In the genomic region with DNA sequence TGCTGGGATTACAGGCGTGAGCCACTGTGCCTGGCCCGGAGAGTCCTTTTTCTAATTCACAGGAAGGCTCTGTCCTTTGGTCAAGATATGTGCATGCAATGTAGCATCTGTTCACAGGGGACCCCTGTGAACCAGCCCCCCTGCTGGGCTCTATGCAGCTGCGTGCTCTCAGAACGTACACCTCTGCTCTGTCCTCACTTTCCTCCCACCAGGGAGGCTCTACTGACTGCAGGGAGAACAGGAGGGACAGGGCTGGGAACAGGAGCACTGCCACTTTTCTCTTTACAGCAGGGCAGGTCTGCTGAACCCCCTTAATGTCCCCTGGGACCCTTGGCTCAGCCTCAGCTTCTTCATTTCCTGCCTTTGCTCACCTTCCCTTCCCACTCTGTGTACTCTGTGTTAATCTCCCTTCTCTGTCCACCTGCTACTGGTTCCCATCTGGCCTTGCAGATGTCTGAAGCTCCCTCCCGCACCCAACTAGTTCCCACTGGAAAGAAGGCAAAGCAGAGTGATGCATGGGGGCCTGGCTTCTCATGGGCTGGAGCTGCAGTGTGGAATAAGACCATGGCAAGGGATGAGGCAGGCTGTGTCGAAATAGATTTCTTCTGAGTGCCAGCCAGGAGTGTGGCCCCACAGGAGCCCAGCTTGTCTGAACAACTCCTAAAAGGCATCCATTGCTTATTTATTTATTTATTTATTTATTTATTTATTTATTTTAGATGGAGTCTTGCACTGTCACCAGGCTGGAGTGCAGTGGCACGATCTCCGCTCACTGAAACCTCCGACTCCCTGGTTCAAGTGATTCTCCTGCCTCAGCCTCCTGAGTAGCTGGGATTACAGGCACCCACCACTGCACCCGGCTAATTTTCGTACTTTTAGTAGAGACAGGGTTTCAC, we compare ENCODE assay signal across 24 cellular contexts. TPM values are rescaled to one million over a fixed set of nuclear protein-coding genes. Genes with fewer than 3 reads are reported as not detected.
DNase-seq lines count a peak whose midpoint lies in the region; TF ChIP-seq lines count a peak whose summit lies in the region.
"Had no signal": no experiment of that assay in that cellular context is flagged by ENCODE, and none has a peak within 500 bp of the region (broad histone marks: within the 10 kb centered on the region; RNA-seq: fewer than 3 reads in every experiment).

No MANE protein-coding gene starts in this region.

- TF ChIP-seq CTCF in OCI-LY7 (conservative IDR thresholded peaks at IDR 0.05; ENCODE audit: low read length) (no peak), neural progenitor cell (IDR thresholded peaks at IDR 0.05) (no peak), MM.1S (IDR thresholded peaks at IDR 0.05; ENCODE audit: low read length) (no peak)

- H3K9me3 Mint-ChIP-seq in neural progenitor cell = no peaks in the 10 kb centered on the region
- H3K9me3 Mint-ChIP-seq: CD8-positive, alpha-beta T cell had no signal

- POLR2A ChIA-PET in OCI-LY7 (lab: Charles Lee) = interaction anchor here (0.6 kb wide), 2 partner anchors 13 to 26 kb away, joined by 3 to 4 read pairs; no protein-coding TSS in a partner anchor

- H3K36me3 Mint-ChIP-seq in neural progenitor cell = no peaks in the 10 kb centered on the region
- H3K36me3 Mint-ChIP-seq: CD8-positive, alpha-beta T cell had no signal

- H3K27me3 Mint-ChIP-seq in neural progenitor cell (ENCODE audit: insufficient read depth, low read depth) = no peaks in the 10 kb centered on the region

- H3K9ac ChIP-seq in BLaER1 treated with 17β-estradiol and CSF1 and Interleukin-3, amounts not matched to agents 10 nM and 100 nM = no peak overlapping the region
- H3K9ac ChIP-seq in neural progenitor cell (no peak overlapping the region), MM.1S (ENCODE audit: low read length) (no peak overlapping the region)

- H3K9me2 ChIP-seq in OCI-LY7 (ENCODE audit: insufficient read depth, low read length) (no peaks in the 10 kb centered on the region), MM.1S (replicated peaks; ENCODE audit: insufficient read depth, low read length) (no peaks in the 10 kb centered on the region)

- H3K79me2 ChIP-seq in OCI-LY7 (ENCODE audit: insufficient read depth, low read depth, low read length) (no peaks in the 10 kb centered on the region), neural progenitor cell (ENCODE audit: low read depth) (no peaks in the 10 kb centered on the region), MM.1S (ENCODE audit: low read length) (no peaks in the 10 kb centered on the region)

- CTCF ChIA-PET in OCI-LY7 (lab: Charles Lee; ENCODE audit: unreplicated experiment) = no interaction called here

- intact Hi-C loops in OCI-LY7 (cut with micrococcal nuclease; ENCODE audit: unreplicated experiment) = no loop called here

- DNase-seq in DMS 273 (lab: John Stamatoyannopoulos, UW; ENCODE audit: unreplicated experiment) (peak; percentile 54), DMS 273 treated with DMSO at 0.1 percent for 48 hours (lab: John Stamatoyannopoulos, UW) (no peak), OCI-LY7 (ENCODE audit: low spot score) (peak; percentile 20), neural progenitor cell (ENCODE audit: low spot score) (peak; percentile 23), MM.1S (no peak), hypothalamus (lab: John Stamatoyannopoulos, UW) (no peak)
- DNase-seq in activated naive CD4-positive, alpha-beta T cell (lab: John Stamatoyannopoulos, UW) = no peak
- DNase-seq: BE2C; CD8-positive, alpha-beta T cell; GDM1; GOT3; KG1; NCI-H1092; NCI-H146; NCI-H2081; NCI-H2227 treated with DMSO at 0.1 percent for 48 hours; NCI-H526; NK-92 treated with Interleukin-12 subunit alpha and Interleukin-12 subunit beta, amount 100 ng/mL, for 24 hours; OCI-M1; RPMI8226 had no signal

- H3K4me1 ChIP-seq in BLaER1 treated with 17β-estradiol and CSF1 and Interleukin-3, amounts not matched to agents 10 nM and 100 nM = peaks cover 43 to 89% (median 51%) of the 10 kb centered on the region in 10 experiments
- peaks cover 5% of the 10 kb centered on the region for H3K4me1 ChIP-seq in OCI-LY7 (ENCODE audit: insufficient read depth, low read length, poor library complexity, severe bottlenecking)
- H3K4me1 ChIP-seq in neural progenitor cell = no peaks in the 10 kb centered on the region
- no peaks in the 10 kb centered on the region for H3K4me1 ChIP-seq in MM.1S (ENCODE audit: low read length)
- H3K4me1 ChIP-seq: BE2C, SJSA1 had no signal

- H3K27ac ChIP-seq in BLaER1 treated with 17β-estradiol and CSF1 and Interleukin-3, amounts not matched to agents 10 nM and 100 nM = no peak overlapping the region
- H3K27ac ChIP-seq in OCI-LY7 (ENCODE audit: low read depth, low read length, poor library complexity, severe bottlenecking) (no peak overlapping the region), neural progenitor cell (no peak overlapping the region), MM.1S (ENCODE audit: low read length) (no peak overlapping the region)
- H3K27ac ChIP-seq: 22Rv1, SJSA1 had no signal

- no peak overlapping the region for H3K27ac Mint-ChIP-seq in neural progenitor cell
- H3K27ac Mint-ChIP-seq: CD8-positive, alpha-beta T cell had no signal

- peaks cover 0 to 3% (median 0%) of the 10 kb centered on the region in 11 experiments; a peak in 2 of 22 replicates for H3K9me3 ChIP-seq in BLaER1 treated with 17β-estradiol and CSF1 and Interleukin-3, amounts not matched to agents 10 nM and 100 nM (replicated peaks in 1 of 11)
- H3K9me3 ChIP-seq in OCI-LY7 (ENCODE audit: low read length) (no peaks in the 10 kb centered on the region), neural progenitor cell (ENCODE audit: low read depth) (no peaks in the 10 kb centered on the region), MM.1S (replicated peaks; ENCODE audit: insufficient read depth, low read length) (no peaks in the 10 kb centered on the region)
- H3K9me3 ChIP-seq: BE2C, SJSA1 had no signal

- H3K4me3 Mint-ChIP-seq in neural progenitor cell = no peak overlapping the region
- H3K4me3 Mint-ChIP-seq: CD8-positive, alpha-beta T cell had no signal

- H3K4me1 Mint-ChIP-seq in neural progenitor cell = no peaks in the 10 kb centered on the region

- H3K4me3 ChIP-seq in BLaER1 treated with 17β-estradiol and CSF1 and Interleukin-3, amounts not matched to agents 10 nM and 100 nM = peak overlapping the region in 2 of 10 experiments; percentile 17 to 34; a peak in 2 of 20 replicates
- H3K4me3 ChIP-seq in OCI-LY7 (ENCODE audit: low read depth, low read length, poor library complexity, severe bottlenecking) (no peak overlapping the region), neural progenitor cell (no peak overlapping the region), MM.1S (ENCODE audit: low read length) (no peak overlapping the region)
- H3K4me3 ChIP-seq: SJSA1 had no signal

- peaks cover 0 to 98% (median 51%) of the 10 kb centered on the region in 11 experiments; a peak in 13 of 22 replicates for H4K20me1 ChIP-seq in BLaER1 treated with 17β-estradiol and CSF1 and Interleukin-3, amounts not matched to agents 10 nM and 100 nM
- H4K20me1 ChIP-seq in OCI-LY7 (ENCODE audit: insufficient read depth, low read length) (no peaks in the 10 kb centered on the region), neural progenitor cell (ENCODE audit: low read depth) (no peaks in the 10 kb centered on the region), MM.1S (ENCODE audit: insufficient read depth, low read length) (no peaks in the 10 kb centered on the region)

- peak overlapping the region; percentile 28 to 98 (median 64); a peak in 20 of 22 replicates for H3K4me2 ChIP-seq in BLaER1 treated with 17β-estradiol and CSF1 and Interleukin-3, amounts not matched to agents 10 nM and 100 nM
- H3K4me2 ChIP-seq in OCI-LY7 (ENCODE audit: low read length) = no peak overlapping the region
- no peak overlapping the region for H3K4me2 ChIP-seq in neural progenitor cell
- H3K4me2 ChIP-seq in MM.1S (ENCODE audit: low read depth, low read length) = no peak overlapping the region

- BruUV-seq in OCI-LY7 (replicated peaks; lab: Mats Ljungman, UMichigan) = no TSS peak

- no peak overlapping the region for H2AFZ ChIP-seq in OCI-LY7 (ENCODE audit: low read length)
- H2AFZ ChIP-seq in neural progenitor cell (replicated peaks) = no peak overlapping the region
- H2AFZ ChIP-seq in MM.1S (ENCODE audit: low read length) = no peak overlapping the region

- H3K36me3 ChIP-seq in BLaER1 treated with 17β-estradiol and CSF1 and Interleukin-3, amounts not matched to agents 10 nM and 100 nM = peaks cover 0 to 92% (median 73%) of the 10 kb centered on the region in 11 experiments; a peak in 17 of 22 replicates
- H3K36me3 ChIP-seq in OCI-LY7 (ENCODE audit: insufficient read depth, low read length) (no peaks in the 10 kb centered on the region), neural progenitor cell (no peaks in the 10 kb centered on the region), MM.1S (replicated peaks; ENCODE audit: insufficient read depth, low read length) (no peaks in the 10 kb centered on the region)
- H3K36me3 ChIP-seq: BE2C, SJSA1 had no signal

- H3K27me3 ChIP-seq in BLaER1 treated with 17β-estradiol and CSF1 and Interleukin-3, amounts not matched to agents 10 nM and 100 nM = peaks cover 0 to 6% (median 5%) of the 10 kb centered on the region in 11 experiments; a peak in 6 of 22 replicates
- H3K27me3 ChIP-seq in neural progenitor cell (peaks cover 13% of the 10 kb centered on the region), MM.1S (replicated peaks; ENCODE audit: insufficient read depth, low read length) (peaks cover 29% of the 10 kb centered on the region)
- H3K27me3 ChIP-seq: BE2C, SJSA1 had no signal

- H3F3A ChIP-seq in neural progenitor cell (ENCODE audit: low read depth) = no peaks in the 10 kb centered on the region
- no peaks in the 10 kb centered on the region for H3F3A ChIP-seq in MM.1S (ENCODE audit: insufficient read depth, low read length)

RNA-seq across cellular contexts. Expression of gene ADGRE2, which starts 7.2 kb away (rescaled TPM):
- total RNA-seq in OCI-LY7 (2014; rRNA removed; shearing (Covaris generic)) = not detected in 2 replicates
- total RNA-seq in OCI-LY7 (2022) (0.11 TPM in 1 of 2 replicates, not detected in the other), neural progenitor cell (ENCODE audit: low replicate concordance) (0.28 and 0.34 TPM in 2 replicates)
- total RNA-seq: M059J, SJSA1 had no signal

Comparison
In these comparisons a context has a peak if more than half of its experiments do, and no peak if none do; other contexts are left out.
1. DNase-seq: peak in DMS 273 (single experiment), OCI-LY7 (single experiment) and neural progenitor cell (single experiment); none in DMS 273 treated with DMSO at 0.1 percent for 48 hours (single experiment), MM.1S (single experiment), activated naive CD4-positive, alpha-beta T cell (0 of 4) and hypothalamus (0 of 51).
2. H3K4me2 ChIP-seq: peak in BLaER1 treated with 17β-estradiol and CSF1 and Interleukin-3, amounts not matched to agents 10 nM and 100 nM (11 of 11); none in OCI-LY7 (single experiment), neural progenitor cell (single experiment) and MM.1S (single experiment).